27 cellular contexts compared by ENCODE assay signal in genomic region chr19:28140201-28140600, GRCh38.
DNase-seq lines count a peak whose midpoint lies in the region; ATAC-seq, FAIRE-seq and TF ChIP-seq lines count a peak whose summit lies in the region.
"Had no signal": no experiment of that assay in that cellular context is flagged by ENCODE, and none has a peak within 500 bp of the region (broad histone marks: within the 10 kb centered on the region; RNA-seq: fewer than 3 reads in every experiment).

No MANE protein-coding gene starts in this region.

- ATAC-seq in A549 (no peak), HG02759 (IDR thresholded peaks at IDR 0.05; ENCODE audit: unreplicated experiment) (no peak)
- ATAC-seq in activated T-helper 17 cell treated with anti-CD3 and anti-CD28 coated beads, Interleukin-2, amount 50 U/mL, for 72 hours (replicated peaks), result no peak
- ATAC-seq: GM12878 had no signal

- TF ChIP-seq CTCF in A549 (IDR thresholded peaks at IDR 0.05) (no peak), endodermal cell (conservative IDR thresholded peaks at IDR 0.05) (no peak)

- no peak for TF ChIP-seq POLR2A in A549 (IDR thresholded peaks at IDR 0.05; ENCODE audit: low read length)

- H3K36me3 ChIP-seq in HUES48 (ENCODE audit: control insufficient read depth, insufficient read depth, low read length) (no peaks in the 10 kb centered on the region), endodermal cell (ENCODE audit: control insufficient read depth, insufficient read depth, low read length) (no peaks in the 10 kb centered on the region)
- H3K36me3 ChIP-seq: BE2C, BLaER1 had no signal

- H3K9ac ChIP-seq in HUES48 (ENCODE audit: low read depth, low read length) (no peak overlapping the region), endodermal cell (ENCODE audit: extremely low read depth, low read length, poor library complexity, severe bottlenecking) (no peak overlapping the region)
- H3K9ac ChIP-seq: BLaER1 had no signal

- no peaks in the 10 kb centered on the region for H3K9me3 Mint-ChIP-seq in endodermal cell
- peaks cover 20% of the 10 kb centered on the region for H3K9me3 Mint-ChIP-seq in activated T-helper 17 cell treated with anti-CD3 and anti-CD28 coated beads, Interleukin-2, amount 50 U/mL, for 72 hours

- peak; percentile 83 for FAIRE-seq in A549 (lab: Jason Lieb, UNC)
- FAIRE-seq: GM12878, GM12892, GM18507 had no signal

- H3K4me3 ChIP-seq in A549, result no peak overlapping the region
- no peak overlapping the region for H3K4me3 ChIP-seq in HUES48 (ENCODE audit: low read depth, low read length)
- peak overlapping the region; percentile 12 for H3K4me3 ChIP-seq in endodermal cell (ENCODE audit: low read length)
- H3K4me3 ChIP-seq: BLaER1, GM12878 had no signal

- H3K36me3 Mint-ChIP-seq in endodermal cell (ENCODE audit: low read depth), result no peaks in the 10 kb centered on the region
- H3K36me3 Mint-ChIP-seq in activated T-helper 17 cell treated with anti-CD3 and anti-CD28 coated beads, Interleukin-2, amount 50 U/mL, for 72 hours (ENCODE audit: low read depth), result no peaks in the 10 kb centered on the region
- H3K36me3 Mint-ChIP-seq: CD14-positive monocyte; CD4-positive, alpha-beta memory T cell; CD4-positive, CD25-positive, alpha-beta regulatory T cell; CD8-positive, alpha-beta memory T cell had no signal

- CTCF ChIA-PET in A549 (lab: Yijun Ruan, JAX), result no interaction called here

- H3K9me3 ChIP-seq in A549 (peaks cover 34% of the 10 kb centered on the region), HUES48 (ENCODE audit: control insufficient read depth, insufficient read depth, low read length) (no peaks in the 10 kb centered on the region), endodermal cell (ENCODE audit: control insufficient read depth, low read length) (no peaks in the 10 kb centered on the region)
- H3K9me3 ChIP-seq: BLaER1 had no signal

- TF ChIP-seq RAD21 in A549 (conservative IDR thresholded peaks at IDR 0.05 in 1 of 2, IDR thresholded peaks at IDR 0.05 in 1 of 2), result no peak

- no peak for TF ChIP-seq EP300 in A549 (IDR thresholded peaks at IDR 0.05)

- no peak overlapping the region for H3K4me2 ChIP-seq in A549
- H3K4me2 ChIP-seq: BLaER1 had no signal

- H3K27ac ChIP-seq in A549 (no peak overlapping the region), HUES48 (ENCODE audit: low read depth, low read length) (peak overlapping the region; percentile 17), endodermal cell (ENCODE audit: low read depth, low read length) (no peak overlapping the region)
- H3K27ac ChIP-seq: 22Rv1, BLaER1 had no signal

- peak overlapping the region; percentile 89 for H3K27ac Mint-ChIP-seq in endodermal cell
- no peak overlapping the region for H3K27ac Mint-ChIP-seq in activated T-helper 17 cell treated with anti-CD3 and anti-CD28 coated beads, Interleukin-2, amount 50 U/mL, for 72 hours
- H3K27ac Mint-ChIP-seq: CD4-positive, alpha-beta memory T cell; CD4-positive, CD25-positive, alpha-beta regulatory T cell; CD8-positive, alpha-beta memory T cell had no signal

- H3K27me3 Mint-ChIP-seq in endodermal cell (ENCODE audit: insufficient read depth), result no peaks in the 10 kb centered on the region
- no peaks in the 10 kb centered on the region for H3K27me3 Mint-ChIP-seq in activated T-helper 17 cell treated with anti-CD3 and anti-CD28 coated beads, Interleukin-2, amount 50 U/mL, for 72 hours
- H3K27me3 Mint-ChIP-seq: CD4-positive, alpha-beta memory T cell; CD4-positive, CD25-positive, alpha-beta regulatory T cell; CD8-positive, alpha-beta memory T cell had no signal

- POLR2A ChIA-PET in A549 (lab: Yijun Ruan, JAX), result no interaction called here

- H3K27me3 ChIP-seq in HUES48 (ENCODE audit: control insufficient read depth, insufficient read depth, low read length) (no peaks in the 10 kb centered on the region), endodermal cell (ENCODE audit: control insufficient read depth, insufficient read depth, low read length, poor library complexity, severe bottlenecking) (no peaks in the 10 kb centered on the region)
- H3K27me3 ChIP-seq: BE2C, BLaER1 had no signal

- WGBS in A549 (ENCODE audit: missing lambda C conversion rate), result 12% methylated on average over 4 of the region's 4 CpGs
- WGBS in endodermal cell (ENCODE audit: insufficient coverage in 1 of 2, insufficient read length in 1 of 2), 2 experiments, result 35 to 67% methylated on average over 2 to 4 of the region's 4 CpGs

- H3K4me1 ChIP-seq in A549 (no peaks in the 10 kb centered on the region), HUES48 (ENCODE audit: control insufficient read depth, insufficient read depth, low read length) (0 out of 2 replicates have a peak, but pooled peaks cover 7% of the 10 kb centered on the region), endodermal cell (ENCODE audit: control insufficient read depth, insufficient read depth, low read length) (peaks cover 10% of the 10 kb centered on the region)
- H3K4me1 ChIP-seq: BE2C, BLaER1 had no signal

- peak overlapping the region; percentile 8 for H3K4me3 Mint-ChIP-seq in endodermal cell
- H3K4me3 Mint-ChIP-seq in activated T-helper 17 cell treated with anti-CD3 and anti-CD28 coated beads, Interleukin-2, amount 50 U/mL, for 72 hours, result no peak overlapping the region
- H3K4me3 Mint-ChIP-seq: CD14-positive monocyte; CD4-positive, alpha-beta memory T cell; CD4-positive, CD25-positive, alpha-beta regulatory T cell; CD8-positive, alpha-beta memory T cell had no signal

- H3K4me1 Mint-ChIP-seq in endodermal cell, result peaks cover 29% of the 10 kb centered on the region
- no peaks in the 10 kb centered on the region for H3K4me1 Mint-ChIP-seq in activated T-helper 17 cell treated with anti-CD3 and anti-CD28 coated beads, Interleukin-2, amount 50 U/mL, for 72 hours
- H3K4me1 Mint-ChIP-seq: CD14-positive monocyte; CD4-positive, CD25-positive, alpha-beta regulatory T cell; CD8-positive, alpha-beta memory T cell had no signal

- DNase-seq in A549 (ENCODE audit: low read depth in 1 of 2, low spot score in 1 of 2) (no peak), endodermal cell (no peak), iPS-NIHi11 (ENCODE audit: low spot score) (peak; percentile 24), DMS53 (lab: John Stamatoyannopoulos, UW) (no peak), NCI-H69 (lab: John Stamatoyannopoulos, UW) (no peak)
- DNase-seq: ACHN; BE2C; C1 segment of cervical spinal cord; CD4-positive, alpha-beta memory T cell; CD4-positive, CD25-positive, alpha-beta regulatory T cell; CD8-positive, alpha-beta memory T cell; COR-L47; DMS 273 treated with DMSO at 0.1 percent for 48 hours; DMS153; DMS79; DND-41; EL; GDM1 had no signal

TF ChIP-seq in A549, 52 proteins besides CTCF, POLR2A, EP300 and RAD21:
- TF ChIP-seq MYC (IDR thresholded peaks at IDR 0.05; ENCODE audit: borderline replicate concordance, low read length), result no peak
- no peak for TF ChIP-seq NPAS2 (CRISPR knock-in tag; IDR thresholded peaks at IDR 0.05; ENCODE audit: borderline replicate concordance)
- TF ChIP-seq NR3C1 (IDR thresholded peaks at IDR 0.05), result no peak
- TF ChIP-seq MAFK (IDR thresholded peaks at IDR 0.05; ENCODE audit: partially characterized antibody), result no peak
- TF ChIP-seq CHD4 (IDR thresholded peaks at IDR 0.05; ENCODE audit: borderline replicate concordance), result no peak
- no peak for TF ChIP-seq MAX (IDR thresholded peaks at IDR 0.05)
- TF ChIP-seq GATA3 (IDR thresholded peaks at IDR 0.05; ENCODE audit: borderline replicate concordance), result no peak
- no peak for TF ChIP-seq FOXS1 (CRISPR knock-in tag; IDR thresholded peaks at IDR 0.05)
- no peak for TF ChIP-seq CBX8 (IDR thresholded peaks at IDR 0.05)
- no peak for TF ChIP-seq HES2 (IDR thresholded peaks at IDR 0.05)
- no peak for TF ChIP-seq PBX3 (IDR thresholded peaks at IDR 0.05)
- TF ChIP-seq, protein P1, sequence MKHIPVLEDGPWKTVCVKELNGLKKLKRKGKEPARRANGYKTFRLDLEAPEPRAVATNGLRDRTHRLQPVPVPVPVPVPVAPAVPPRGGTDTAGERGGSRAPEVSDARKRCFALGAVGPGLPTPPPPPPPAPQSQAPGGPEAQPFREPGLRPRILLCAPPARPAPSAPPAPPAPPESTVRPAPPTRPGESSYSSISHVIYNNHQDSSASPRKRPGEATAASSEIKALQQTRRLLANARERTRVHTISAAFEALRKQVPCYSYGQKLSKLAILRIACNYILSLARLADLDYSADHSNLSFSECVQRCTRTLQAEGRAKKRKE (CRISPR knock-in tag; IDR thresholded peaks at IDR 0.05; ENCODE audit: low read depth), result no peak
- TF ChIP-seq MAZ (IDR thresholded peaks at IDR 0.05; ENCODE audit: borderline replicate concordance, low read depth, low read length), result no peak
- no peak for TF ChIP-seq NFE2L2 (conservative IDR thresholded peaks at IDR 0.05; ENCODE audit: low read length)
- TF ChIP-seq EHMT2 (IDR thresholded peaks at IDR 0.05; ENCODE audit: low read depth), result no peak
- no peak for TF ChIP-seq HOXA7 (CRISPR knock-in tag; IDR thresholded peaks at IDR 0.05)
- TF ChIP-seq, protein P2, sequence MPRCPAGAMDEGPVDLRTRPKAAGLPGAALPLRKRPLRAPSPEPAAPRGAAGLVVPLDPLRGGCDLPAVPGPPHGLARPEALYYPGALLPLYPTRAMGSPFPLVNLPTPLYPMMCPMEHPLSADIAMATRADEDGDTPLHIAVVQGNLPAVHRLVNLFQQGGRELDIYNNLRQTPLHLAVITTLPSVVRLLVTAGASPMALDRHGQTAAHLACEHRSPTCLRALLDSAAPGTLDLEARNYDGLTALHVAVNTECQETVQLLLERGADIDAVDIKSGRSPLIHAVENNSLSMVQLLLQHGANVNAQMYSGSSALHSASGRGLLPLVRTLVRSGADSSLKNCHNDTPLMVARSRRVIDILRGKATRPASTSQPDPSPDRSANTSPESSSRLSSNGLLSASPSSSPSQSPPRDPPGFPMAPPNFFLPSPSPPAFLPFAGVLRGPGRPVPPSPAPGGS (IDR thresholded peaks at IDR 0.05), result no peak
- TF ChIP-seq ZC3H11A (IDR thresholded peaks at IDR 0.05), result no peak
- TF ChIP-seq CEBPB (IDR thresholded peaks at IDR 0.05), result no peak
